ENCODE assay signal across 8 cellular contexts in genomic region chr1:22416555-22417454, GRCh38. TPM values are rescaled to one million over a fixed set of nuclear protein-coding genes. Genes with fewer than 3 reads are reported as not detected.
DNase-seq lines count a peak whose midpoint lies in the region; ATAC-seq and TF ChIP-seq lines count a peak whose summit lies in the region.

No MANE protein-coding gene starts in this region.

- H3K9me3 ChIP-seq in gastrocnemius medialis = no peaks in the 10 kb centered on the region

- H3K36me3 ChIP-seq in gastrocnemius medialis = no peaks in the 10 kb centered on the region

- intact Hi-C loops in gastrocnemius medialis (cut with DNase I; ENCODE audit: low total_unique reads) = loop anchor here (2.0 to 10.0 kb wide), 2 partner anchors 274 to 312 kb away; partner anchors contain the start of gene WNT4

- TF ChIP-seq CTCF in GM12874 (IDR thresholded peaks at IDR 0.05; ENCODE audit: insufficient read depth, low read depth, low read length) = peak; percentile 95
- peak; percentile 65 to 82 (median 77) for TF ChIP-seq CTCF in gastrocnemius medialis (IDR thresholded peaks at IDR 0.05 in 4 of 5, conservative IDR thresholded peaks at IDR 0.05 in 1 of 5)

- in situ Hi-C loops in gastrocnemius medialis (cut with MboI; ENCODE audit: low sequenced_read_pairs in 4 of 4) = loop anchor here (5.0 to 25.0 kb wide), 3 partner anchors 225 to 305 kb away; partner anchors contain the start of gene C1QC (in 3 of the 4)

- TF ChIP-seq POLR2A in gastrocnemius medialis (IDR thresholded peaks at IDR 0.05) = no peak

- H3K4me3 ChIP-seq in gastrocnemius medialis = no peak overlapping the region

- H3K4me1 ChIP-seq in gastrocnemius medialis = peaks cover 13 to 19% of the 10 kb centered on the region in 2 donors

- peak; percentile 75 for DNase-seq in NCI-H1694 (lab: John Stamatoyannopoulos, UW)
- DNase-seq in T-helper 1 cell = peak; percentile 29 to 64 (median 58)
- peak; percentile 64 for DNase-seq in amniotic epithelial cell (ENCODE audit: low read depth)
- peak; percentile 81 for DNase-seq in hepatic stellate cell (ENCODE audit: low spot score)
- DNase-seq in gastrocnemius medialis = peak; percentile 38 to 45

- H3K27me3 ChIP-seq in gastrocnemius medialis = no peaks in the 10 kb centered on the region

- ATAC-seq in gastrocnemius medialis = peak in 1 of 2 donors; percentile 60
- no peak for ATAC-seq in GM21390 (IDR thresholded peaks at IDR 0.05; ENCODE audit: unreplicated experiment)
- no peak for ATAC-seq in HG03520 (IDR thresholded peaks at IDR 0.05; ENCODE audit: unreplicated experiment)

- no peak overlapping the region for H3K27ac ChIP-seq in gastrocnemius medialis

RNA-seq across cellular contexts. Expression of gene ZBTB40, which starts 34.8 kb away (rescaled TPM):
- 10 to 100 TPM; 12.0 to 17.3 (median 12.5) TPM for total RNA-seq in gastrocnemius medialis
